ENCODE assay signal across 8 cellular contexts in the genomic region with DNA sequence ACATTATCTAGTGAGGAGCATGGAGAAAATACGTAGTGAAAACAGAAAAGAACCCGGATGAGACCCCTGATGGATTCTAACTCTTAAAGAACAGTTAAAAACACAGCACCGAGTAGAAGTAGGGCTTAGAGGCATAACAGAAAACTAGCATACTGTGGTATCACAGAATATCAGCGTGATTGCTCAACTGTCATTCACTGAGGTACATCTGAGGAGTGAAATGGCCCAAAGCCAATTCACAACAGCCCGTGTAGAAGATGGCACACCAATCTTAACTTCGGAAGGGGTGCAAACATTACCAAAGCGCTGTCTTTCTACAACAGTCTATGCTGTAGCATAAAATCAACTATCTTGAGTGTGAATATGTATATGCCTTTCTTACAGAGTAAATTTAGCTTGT. TPM values are rescaled to one million over a fixed set of nuclear protein-coding genes. Genes with fewer than 3 reads are reported as not detected.
DNase-seq lines count a peak whose midpoint lies in the region; ATAC-seq and TF ChIP-seq lines count a peak whose summit lies in the region.

No MANE protein-coding gene starts in this region.

- DNase-seq in CD8-positive, alpha-beta memory T cell = no peak
- DNase-seq in MM.1S = no peak
- no peak for DNase-seq in neural progenitor cell (ENCODE audit: low spot score)
- DNase-seq in stimulated activated naive CD4-positive, alpha-beta T cell (lab: John Stamatoyannopoulos, UW) = no peak
- DNase-seq in activated effector memory CD4-positive, alpha-beta T cell treated with Interleukin-2 at 50 U/mL for 16 hours = no peak
- DNase-seq in mesenteric fat pad (ENCODE audit: low spot score) = no peak

- peaks cover 24% of the 10 kb centered on the region for H3K4me1 ChIP-seq in CD8-positive, alpha-beta memory T cell (ENCODE audit: insufficient read depth, low read length)
- H3K4me1 ChIP-seq in MM.1S (ENCODE audit: low read length) (peaks cover 7% of the 10 kb centered on the region), endocrine pancreas (ENCODE audit: control insufficient read depth, insufficient read depth, low read length) (peaks cover 10% of the 10 kb centered on the region), neural progenitor cell (peaks cover 15% of the 10 kb centered on the region)

- no peak for ATAC-seq in GM19023 (IDR thresholded peaks at IDR 0.05; ENCODE audit: unreplicated experiment)

- H3K27ac ChIP-seq in CD8-positive, alpha-beta memory T cell (ENCODE audit: low read depth, low read length) = peak overlapping the region; percentile 91
- H3K27ac ChIP-seq in MM.1S (ENCODE audit: low read length) (no peak overlapping the region), neural progenitor cell (no peak overlapping the region)

- H3K4me2 ChIP-seq in MM.1S (ENCODE audit: low read depth, low read length) (peak overlapping the region; percentile 91), neural progenitor cell (peak overlapping the region; percentile 97)

- CTCF ChIA-PET in CD8-positive, alpha-beta memory T cell (lab: Charles Lee) = interaction anchor here (1.0 to 1.7 kb wide), 3 partner anchors 25 to 585 kb away, joined by 3 to 6 read pairs (median 4); no protein-coding TSS in a partner anchor

- peaks cover 0 to 1% of the 10 kb centered on the region in 2 donors for H3K27me3 Mint-ChIP-seq in CD8-positive, alpha-beta memory T cell
- no peaks in the 10 kb centered on the region for H3K27me3 Mint-ChIP-seq in neural progenitor cell (ENCODE audit: insufficient read depth, low read depth)

- TF ChIP-seq CTCF in MM.1S (IDR thresholded peaks at IDR 0.05; ENCODE audit: low read length) = no peak
- no peak for TF ChIP-seq CTCF in neural progenitor cell (IDR thresholded peaks at IDR 0.05)

- POLR2A ChIA-PET in CD8-positive, alpha-beta memory T cell (lab: Charles Lee) = interaction anchor here (2.0 kb wide), 1 partner anchor 276 kb away, joined by 6 read pairs; a partner anchor contains a TSS

- H3K36me3 Mint-ChIP-seq in CD8-positive, alpha-beta memory T cell = peaks cover 0 to 14% (median 4%) of the 10 kb centered on the region in 3 donors
- peaks cover 12% of the 10 kb centered on the region for H3K36me3 Mint-ChIP-seq in neural progenitor cell

- H3K9me3 Mint-ChIP-seq in CD8-positive, alpha-beta memory T cell = no peaks in the 10 kb centered on the region
- H3K9me3 Mint-ChIP-seq in neural progenitor cell = peaks cover 10% of the 10 kb centered on the region

- H3K9me2 ChIP-seq in MM.1S (replicated peaks; ENCODE audit: insufficient read depth, low read length) = no peaks in the 10 kb centered on the region

- peak overlapping the region; percentile 48 for H3K4me3 ChIP-seq in CD8-positive, alpha-beta memory T cell (ENCODE audit: low read length)
- no peak overlapping the region for H3K4me3 ChIP-seq in MM.1S (ENCODE audit: low read length)
- peak overlapping the region; percentile 95 for H3K4me3 ChIP-seq in endocrine pancreas (ENCODE audit: control insufficient read depth, insufficient read depth, low read length)
- peak overlapping the region; percentile 75 for H3K4me3 ChIP-seq in neural progenitor cell

- H4K20me1 ChIP-seq in MM.1S (ENCODE audit: insufficient read depth, low read length) = no peaks in the 10 kb centered on the region
- peaks cover 27% of the 10 kb centered on the region for H4K20me1 ChIP-seq in neural progenitor cell (ENCODE audit: low read depth)

- no peak overlapping the region for H3K9ac ChIP-seq in MM.1S (ENCODE audit: low read length)
- H3K9ac ChIP-seq in endocrine pancreas (ENCODE audit: control insufficient read depth, insufficient read depth, low read length) = peak overlapping the region; percentile 70
- no peak overlapping the region for H3K9ac ChIP-seq in neural progenitor cell

- H3K79me2 ChIP-seq in MM.1S (ENCODE audit: low read length) = peaks cover 58% of the 10 kb centered on the region
- peaks cover 65% of the 10 kb centered on the region for H3K79me2 ChIP-seq in neural progenitor cell (ENCODE audit: low read depth)

- H3K4me3 Mint-ChIP-seq in CD8-positive, alpha-beta memory T cell = peak overlapping the region in 1 of 7 donors; percentile 98
- no peak overlapping the region for H3K4me3 Mint-ChIP-seq in neural progenitor cell

- H2AFZ ChIP-seq in MM.1S (ENCODE audit: low read length) = no peak overlapping the region
- no peak overlapping the region for H2AFZ ChIP-seq in neural progenitor cell (replicated peaks)

- H3F3A ChIP-seq in MM.1S (ENCODE audit: insufficient read depth, low read length) = peaks cover 3% of the 10 kb centered on the region; the same call in 1 of the 2 replicates
- H3F3A ChIP-seq in neural progenitor cell (ENCODE audit: low read depth) = no peaks in the 10 kb centered on the region

- no peaks in the 10 kb centered on the region for H3K27me3 ChIP-seq in CD8-positive, alpha-beta memory T cell (ENCODE audit: insufficient read depth, low read length, poor library complexity, severe bottlenecking)
- H3K27me3 ChIP-seq in MM.1S (replicated peaks; ENCODE audit: insufficient read depth, low read length) = peaks cover 8% of the 10 kb centered on the region; the same call in 1 of the 2 replicates
- no peaks in the 10 kb centered on the region for H3K27me3 ChIP-seq in endocrine pancreas (ENCODE audit: control insufficient read depth, insufficient read depth, low read length)
- no peaks in the 10 kb centered on the region for H3K27me3 ChIP-seq in neural progenitor cell

- H3K9me3 ChIP-seq in CD8-positive, alpha-beta memory T cell (ENCODE audit: low read length) = no peaks in the 10 kb centered on the region
- H3K9me3 ChIP-seq in MM.1S (replicated peaks; ENCODE audit: insufficient read depth, low read length) (no peaks in the 10 kb centered on the region), endocrine pancreas (ENCODE audit: control insufficient read depth, low read length) (no peaks in the 10 kb centered on the region), neural progenitor cell (ENCODE audit: low read depth) (peaks cover 7% of the 10 kb centered on the region)

- H3K4me1 Mint-ChIP-seq in CD8-positive, alpha-beta memory T cell = peaks cover 18 to 30% (median 28%) of the 10 kb centered on the region in 3 donors
- peaks cover 14% of the 10 kb centered on the region for H3K4me1 Mint-ChIP-seq in neural progenitor cell

- no peaks in the 10 kb centered on the region for H3K36me3 ChIP-seq in CD8-positive, alpha-beta memory T cell (ENCODE audit: insufficient read depth, low read length)
- no peaks in the 10 kb centered on the region for H3K36me3 ChIP-seq in MM.1S (replicated peaks; ENCODE audit: insufficient read depth, low read length)
- H3K36me3 ChIP-seq in endocrine pancreas (ENCODE audit: control insufficient read depth, insufficient read depth, low read length) = no peaks in the 10 kb centered on the region
- peaks cover 4% of the 10 kb centered on the region for H3K36me3 ChIP-seq in neural progenitor cell

- H3K27ac Mint-ChIP-seq in CD8-positive, alpha-beta memory T cell = no peak overlapping the region
- no peak overlapping the region for H3K27ac Mint-ChIP-seq in neural progenitor cell

RNA-seq across cellular contexts. Expression of a gene that starts 1.8 kb away (rescaled TPM):
- 10 to 100 TPM; 47.0 to 53.8 TPM for total RNA-seq in CD8-positive, alpha-beta memory T cell
- polyA plus RNA-seq in CD8-positive, alpha-beta memory T cell = 13.7 TPM
- total RNA-seq in neural progenitor cell (ENCODE audit: low replicate concordance) (63.9 and 125 TPM in 2 replicates), mesenteric fat pad (41.1 TPM)
